12 cellular contexts compared by ENCODE assay signal in the genomic region with DNA sequence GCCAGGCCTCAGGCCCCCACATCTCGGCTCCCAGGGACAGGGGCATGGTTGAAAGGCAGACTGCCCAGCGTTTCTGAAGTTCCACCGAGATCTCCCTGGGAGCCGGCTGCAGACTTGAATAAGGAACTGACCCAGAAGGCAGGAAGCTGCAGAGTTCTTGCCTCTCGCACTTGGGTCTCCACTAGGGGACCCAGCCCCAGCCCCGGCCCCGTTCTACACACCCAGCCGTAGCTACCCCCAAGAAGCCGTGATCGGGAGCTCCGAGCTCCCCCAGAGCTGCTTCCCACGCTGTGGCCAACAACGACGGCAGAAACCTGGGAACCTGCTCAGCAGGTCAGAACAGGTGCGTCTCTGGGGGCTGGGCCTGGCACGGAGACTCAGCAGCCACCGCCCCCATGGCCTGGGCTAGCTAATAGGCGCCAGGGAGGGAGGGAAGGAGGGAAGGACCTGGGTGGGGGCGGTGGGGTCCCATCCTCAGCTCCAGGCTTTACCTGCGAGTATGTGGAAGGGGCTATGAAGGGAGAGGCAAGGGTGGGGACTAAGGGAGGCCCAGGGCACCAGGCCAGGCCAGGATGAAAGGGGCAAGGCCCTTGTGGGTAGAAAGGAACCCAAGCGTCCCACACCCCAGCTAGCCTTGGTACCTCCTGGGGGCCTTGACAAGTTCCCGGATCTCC. TPM values are rescaled to one million over a fixed set of nuclear protein-coding genes. Genes with fewer than 3 reads are reported as not detected.
DNase-seq lines count a peak whose midpoint lies in the region; ATAC-seq and TF ChIP-seq lines count a peak whose summit lies in the region.
"Had no signal": no experiment of that assay in that cellular context is flagged by ENCODE, and none has a peak within 500 bp of the region (broad histone marks: within the 10 kb centered on the region; RNA-seq: fewer than 3 reads in every experiment).

TSS of gene NECTIN4 (minus strand) at position 308 of the 674 bp plus-strand sequence. CDS start at position 46, 262 bp downstream.

- peak within 1 kb of the TSS; percentile 41 for H3K27ac ChIP-seq in mammary epithelial cell (ENCODE audit: insufficient read depth, low read depth, low read length)
- no peak within 1 kb of the TSS for H3K27ac ChIP-seq in mesenchymal stem cell (ENCODE audit: low read length, poor library complexity, severe bottlenecking)
- peak within 1 kb of the TSS; percentile 60 for H3K27ac ChIP-seq in upper lobe of right lung
- H3K27ac ChIP-seq in caudate nucleus (ENCODE audit: low read depth, low read length): no peak within 1 kb of the TSS
- H3K27ac ChIP-seq: SJCRH30 had no signal

- H3K4me1 ChIP-seq in mammary epithelial cell (ENCODE audit: insufficient read depth, low read length): peaks cover 45% of the 10 kb centered on the region
- peaks cover 19% of the 10 kb centered on the region for H3K4me1 ChIP-seq in mesenchymal stem cell (ENCODE audit: control insufficient read depth, insufficient read depth, low read depth, low read length)
- peaks cover 2% of the 10 kb centered on the region for H3K4me1 ChIP-seq in upper lobe of right lung

- H3K9ac ChIP-seq in mammary epithelial cell (ENCODE audit: insufficient read depth, low read length) (peak within 1 kb of the TSS; percentile 33), mesenchymal stem cell (ENCODE audit: low read length) (peak within 1 kb of the TSS; percentile 43)

- H2AK5ac ChIP-seq in mesenchymal stem cell (ENCODE audit: low read length, severe bottlenecking): no peak within 1 kb of the TSS

- H2BK12ac ChIP-seq in mesenchymal stem cell (ENCODE audit: low read length in 2 of 2): no peak within 1 kb of the TSS

- no TSS peak for BruUV-seq in mammary epithelial cell (replicated peaks; lab: Mats Ljungman, UMichigan)

- H2AFZ ChIP-seq in mammary epithelial cell (ENCODE audit: low read depth, low read length): no peak within 1 kb of the TSS
- no peak within 1 kb of the TSS for H2AFZ ChIP-seq in mesenchymal stem cell (ENCODE audit: low read depth, low read length)

- H3K9me3 ChIP-seq in mammary epithelial cell (replicated peaks; ENCODE audit: insufficient read depth, low read length): no peaks in the 10 kb centered on the region
- H3K9me3 ChIP-seq in mesenchymal stem cell (ENCODE audit: control insufficient read depth, low read length): no peaks in the 10 kb centered on the region
- H3K9me3 ChIP-seq in upper lobe of right lung: no peaks in the 10 kb centered on the region
- H3K9me3 ChIP-seq: SJCRH30 had no signal

- peak; percentile 91 for ATAC-seq in upper lobe of right lung
- ATAC-seq: natural killer cell had no signal

- no peak within 1 kb of the TSS for H3K14ac ChIP-seq in mesenchymal stem cell (ENCODE audit: low read length in 2 of 2)

- no peak within 1 kb of the TSS for H3K18ac ChIP-seq in mesenchymal stem cell (ENCODE audit: low read depth in 1 of 2, low read length in 2 of 2)

- in situ Hi-C loops in mammary epithelial cell (cut with MboI; ENCODE audit: low sequenced_read_pairs in 2 of 2): loop anchor here in 1 of 2 donors (25.0 kb wide), 1 partner anchor 252 kb away; no protein-coding TSS in a partner anchor

- H3K4me2 ChIP-seq in mammary epithelial cell (ENCODE audit: insufficient read depth, low read depth, low read length) (peak within 1 kb of the TSS; percentile 29), mesenchymal stem cell (ENCODE audit: low read length, poor library complexity, severe bottlenecking) (no peak within 1 kb of the TSS)

- no peaks in the 10 kb centered on the region for H3K9me3 Mint-ChIP-seq in activated naive CD4-positive, alpha-beta T cell treated with anti-CD3 and anti-CD28 coated beads, Interleukin-2, amount 50 U/mL, for 24 hours
- H3K9me3 Mint-ChIP-seq: natural killer cell had no signal

- TF ChIP-seq CTCF in mammary epithelial cell (conservative IDR thresholded peaks at IDR 0.05 in 1 of 2, IDR thresholded peaks at IDR 0.05 in 1 of 2; ENCODE audit: extremely low read depth in 1 of 2, insufficient read depth in 1 of 2, low read depth in 1 of 2, low read length in 2 of 2) (no peak), upper lobe of right lung (IDR thresholded peaks at IDR 0.05) (no peak)

- H4K8ac ChIP-seq in mesenchymal stem cell (ENCODE audit: low read length): no peak within 1 kb of the TSS

- H3K4me3 Mint-ChIP-seq in activated naive CD4-positive, alpha-beta T cell treated with anti-CD3 and anti-CD28 coated beads, Interleukin-2, amount 50 U/mL, for 24 hours: no peak within 1 kb of the TSS
- H3K4me3 Mint-ChIP-seq: natural killer cell had no signal

- H3K79me2 ChIP-seq in mammary epithelial cell (ENCODE audit: insufficient read depth, low read length): no peaks in the 10 kb centered on the region

- no peak within 1 kb of the TSS for H3K23ac ChIP-seq in mesenchymal stem cell (ENCODE audit: low read length in 2 of 2)

- DNase-seq in activated naive CD4-positive, alpha-beta T cell treated with anti-CD3 and anti-CD28 coated beads, Interleukin-2, amount 50 U/mL, for 16 hours: no peak
- DNase-seq in mammary epithelial cell (peak; percentile 90), mesenchymal stem cell (no peak), upper lobe of right lung (peak; percentile 87), caudate nucleus (lab: John Stamatoyannopoulos, UW) (no peak), NCI-H187 (lab: John Stamatoyannopoulos, UW) (no peak), T1000 (lab: John Stamatoyannopoulos, UW) (no peak)
- DNase-seq: activated CD4-positive, CD25-positive, alpha-beta regulatory T cell treated with anti-CD3 and anti-CD28 coated beads, Interleukin-2, amount 50 U/mL, for 72 hours; natural killer cell; NCI-H2171 treated with DMSO at 0.1 percent for 48 hours; SJCRH30 had no signal

- no peak within 1 kb of the TSS for H2BK120ac ChIP-seq in mesenchymal stem cell (ENCODE audit: low read depth, low read length)

- H3K4me1 Mint-ChIP-seq in activated naive CD4-positive, alpha-beta T cell treated with anti-CD3 and anti-CD28 coated beads, Interleukin-2, amount 50 U/mL, for 24 hours: peaks cover 35% of the 10 kb centered on the region
- H3K4me1 Mint-ChIP-seq: natural killer cell had no signal

- H3K4me3 ChIP-seq in mammary epithelial cell (replicated peaks in 1 of 3; ENCODE audit: insufficient read depth in 1 of 3, low read depth in 2 of 3, low read length in 3 of 3): peak within 1 kb of the TSS in 1 of 3 experiments; percentile 46
- H3K4me3 ChIP-seq in mesenchymal stem cell (ENCODE audit: insufficient read depth in 1 of 2, low read depth in 1 of 2, low read length in 2 of 2): no peak within 1 kb of the TSS
- H3K4me3 ChIP-seq in upper lobe of right lung: peak within 1 kb of the TSS; percentile 39
- H3K4me3 ChIP-seq: SJCRH30 had no signal

- intact Hi-C loops in mammary epithelial cell (cut with micrococcal nuclease) (no loop called here), upper lobe of right lung (cut with DNase I) (no loop called here)

- no peaks in the 10 kb centered on the region for H3K79me1 ChIP-seq in mesenchymal stem cell (replicated peaks; ENCODE audit: low read length, poor library complexity, severe bottlenecking)

- H3K36me3 Mint-ChIP-seq in activated naive CD4-positive, alpha-beta T cell treated with anti-CD3 and anti-CD28 coated beads, Interleukin-2, amount 50 U/mL, for 24 hours: no peaks in the 10 kb centered on the region
- H3K36me3 Mint-ChIP-seq: natural killer cell had no signal

- H2BK15ac ChIP-seq in mesenchymal stem cell (ENCODE audit: low read depth, poor library complexity, severe bottlenecking): no peak within 1 kb of the TSS

- no peak within 1 kb of the TSS for H4K91ac ChIP-seq in mesenchymal stem cell (ENCODE audit: low read length)

- H3K27me3 ChIP-seq in mammary epithelial cell (ENCODE audit: insufficient read depth, low read length): no peaks in the 10 kb centered on the region
- no peaks in the 10 kb centered on the region for H3K27me3 ChIP-seq in mesenchymal stem cell (ENCODE audit: control insufficient read depth in 1 of 2, insufficient read depth in 1 of 2, low read length in 2 of 2)
- H3K27me3 ChIP-seq in upper lobe of right lung: no peaks in the 10 kb centered on the region
- H3K27me3 ChIP-seq: SJCRH30 had no signal

- H2BK5ac ChIP-seq in mesenchymal stem cell (ENCODE audit: low read depth, low read length, poor library complexity, severe bottlenecking): no peak within 1 kb of the TSS

- peak within 1 kb of the TSS; percentile 77 for H3K27ac Mint-ChIP-seq in activated naive CD4-positive, alpha-beta T cell treated with anti-CD3 and anti-CD28 coated beads, Interleukin-2, amount 50 U/mL, for 24 hours
- H3K27ac Mint-ChIP-seq: natural killer cell had no signal

- no peaks in the 10 kb centered on the region for H4K20me1 ChIP-seq in mammary epithelial cell (ENCODE audit: insufficient read depth, low read length)

- H3K36me3 ChIP-seq in mammary epithelial cell (ENCODE audit: insufficient read depth, low read length) (no peaks in the 10 kb centered on the region), mesenchymal stem cell (ENCODE audit: control insufficient read depth in 1 of 2, insufficient read depth in 2 of 2, low read depth in 1 of 2, low read length in 2 of 2) (no peaks in the 10 kb centered on the region), upper lobe of right lung (no peaks in the 10 kb centered on the region)
- H3K36me3 ChIP-seq: SJCRH30 had no signal

- no peak within 1 kb of the TSS for H3K4ac ChIP-seq in mesenchymal stem cell (ENCODE audit: low read depth in 1 of 2, low read length in 2 of 2)

- CTCF ChIA-PET in mammary epithelial cell (lab: Charles Lee; ENCODE audit: low non-redundant PET): interaction anchor here (0.6 kb wide), 1 partner anchor 112 kb away, joined by 6 read pairs; no protein-coding TSS in a partner anchor

- H3K27me3 Mint-ChIP-seq in activated naive CD4-positive, alpha-beta T cell treated with anti-CD3 and anti-CD28 coated beads, Interleukin-2, amount 50 U/mL, for 24 hours: no peaks in the 10 kb centered on the region

- dilution Hi-C loops in mammary epithelial cell (cut with HindIII; ENCODE audit: low sequenced_read_pairs): loop anchor here (25.0 kb wide), 1 partner anchor 252 kb away; no protein-coding TSS in a partner anchor

- WGBS in mammary epithelial cell (ENCODE audit: low coverage, missing lambda C conversion rate): 0% methylated on average over 8 of the region's 22 CpGs
- WGBS in mesenchymal stem cell: 76% methylated on average over 22 of the region's 22 CpGs

RNA-seq across cellular contexts. Expression of gene NECTIN4, which starts in this region (rescaled TPM):
- total RNA-seq in mammary epithelial cell (10 to 100 TPM in 1 of 2 donors, 1 to 10 TPM in 1; 5.6 to 13.2 TPM), upper lobe of right lung (5.4 TPM)
- 5.5 TPM for polyA plus RNA-seq in mammary epithelial cell
- polyA minus RNA-seq in mammary epithelial cell: 53.4 TPM
- 0.03 TPM for polyA plus RNA-seq in mesenchymal stem cell (2013, experiment 1 of 2)
- 0.01 TPM for polyA plus RNA-seq in mesenchymal stem cell (2013, experiment 2 of 2)

Comparison
In these comparisons a context has a peak if more than half of its experiments do, and no peak if none do; other contexts are left out.
1. DNase-seq: peak in mammary epithelial cell (single experiment) and upper lobe of right lung (single experiment); none in activated naive CD4-positive, alpha-beta T cell treated with anti-CD3 and anti-CD28 coated beads, Interleukin-2, amount 50 U/mL, for 16 hours (single experiment), mesenchymal stem cell (single experiment), caudate nucleus (0 of 61), NCI-H187 (0 of 2) and T1000 (single experiment).
2. H3K27ac ChIP-seq: peak in mammary epithelial cell (single experiment) and upper lobe of right lung (single experiment); none in mesenchymal stem cell (single experiment) and caudate nucleus (single experiment).